In genomic region chr20:46562373-46563169, GRCh38 we compare ENCODE assay signal across 8 cellular contexts. TPM values are rescaled to one million over a fixed set of nuclear protein-coding genes. Genes with fewer than 3 reads are reported as not detected.
A peak's percentile ranks its signal among the peaks of the same experiment; 100 is the strongest.
DNase-seq lines count a peak whose midpoint lies in the region; ATAC-seq, FAIRE-seq and TF ChIP-seq lines count a peak whose summit lies in the region.

No MANE protein-coding gene starts in this region.

- TF ChIP-seq CTCF in heart left ventricle (IDR thresholded peaks at IDR 0.05): peak; percentile 85 to 97 (median 92)
- peak; percentile 75 to 91 (median 89) for TF ChIP-seq CTCF in pancreas (IDR thresholded peaks at IDR 0.05)
- TF ChIP-seq CTCF in transverse colon (IDR thresholded peaks at IDR 0.05): peak; percentile 83 to 91 (median 89)

- peak; percentile 52 for DNase-seq in GM12892 (ENCODE audit: insufficient read length)
- peak; percentile 45 for DNase-seq in LHCN-M2 (ENCODE audit: low read depth)
- DNase-seq in SK-N-MC (ENCODE audit: low read depth, low spot score): no peak
- peak; percentile 57 for DNase-seq in activated naive CD8-positive, alpha-beta T cell treated with anti-CD3 and anti-CD28 coated beads, Interleukin-2, amount 10 ng/mL, durations not matched to agents 7 days and 5 days
- DNase-seq in heart left ventricle: peak in 4 of 5 donors; percentile 48 to 77 (median 62)
- peak in 5 of 6 donors; percentile 52 to 73 (median 62) for DNase-seq in pancreas
- peak; percentile 73 for DNase-seq in transverse colon

- peak overlapping the region; percentile 29; the same call in 1 of the 2 replicates for H3K4me3 ChIP-seq in SK-N-MC
- peak overlapping the region in 11 of 12 donors; percentile 16 to 55 (median 41) for H3K4me3 ChIP-seq in heart left ventricle
- peak overlapping the region in 2 of 4 donors; percentile 15 to 19 for H3K4me3 ChIP-seq in pancreas
- peak overlapping the region in 2 of 4 donors; percentile 14 to 33 for H3K4me3 ChIP-seq in transverse colon

- intact Hi-C loops in heart left ventricle (cut with DNase I) (loop anchor here in 8 of 10 donors (2.0 to 5.0 kb wide), 3 partner anchors 118 to 126 kb away; partner anchors contain the start of gene TP53RK (in 1 of the 8)), pancreas (cut with DNase I) (no loop called here), transverse colon (cut with DNase I; ENCODE audit: low total_unique reads) (no loop called here)

- no peaks in the 10 kb centered on the region for H3K36me3 Mint-ChIP-seq in activated naive CD8-positive, alpha-beta T cell treated with anti-CD3 and anti-CD28 coated beads, Interleukin-2, amount 10 ng/mL, durations not matched to agents 7 days and 5 days

- no peaks in the 10 kb centered on the region for H3K9me3 Mint-ChIP-seq in activated naive CD8-positive, alpha-beta T cell treated with anti-CD3 and anti-CD28 coated beads, Interleukin-2, amount 10 ng/mL, durations not matched to agents 7 days and 5 days

- H3K27ac ChIP-seq in SK-N-MC: no peak overlapping the region
- peak overlapping the region in 8 of 12 donors; percentile 4 to 70 (median 50) for H3K27ac ChIP-seq in heart left ventricle
- H3K27ac ChIP-seq in pancreas: peak overlapping the region in 2 of 4 donors; percentile 15 to 28
- peak overlapping the region in 3 of 4 donors; percentile 37 to 64 (median 41) for H3K27ac ChIP-seq in transverse colon

- peak; percentile 57 for ATAC-seq in activated naive CD8-positive, alpha-beta T cell treated with anti-CD3 and anti-CD28 coated beads, Interleukin-2, amount 10 ng/mL, durations not matched to agents 7 days and 5 days (ENCODE audit: low read depth)
- ATAC-seq in heart left ventricle (peak; percentile 79 to 88 (median 84)), pancreas (peak; percentile 87 to 97 (median 94)), HG03045 (IDR thresholded peaks at IDR 0.05; ENCODE audit: unreplicated experiment) (no peak)

- WGBS in heart left ventricle, 4 donors: 11 to 14% (median 13%) methylated on average over 18 to 19 of the region's 19 CpGs
- WGBS in pancreas, 2 donors: 15 to 16% methylated on average over 19 of the region's 19 CpGs
- WGBS in transverse colon (ENCODE audit: low coverage in 1 of 2), 2 donors: 2 to 17% methylated on average over 9 to 19 of the region's 19 CpGs

- H3K4me3 Mint-ChIP-seq in activated naive CD8-positive, alpha-beta T cell treated with anti-CD3 and anti-CD28 coated beads, Interleukin-2, amount 10 ng/mL, durations not matched to agents 7 days and 5 days: no peak overlapping the region

- no peak overlapping the region for H3K27ac Mint-ChIP-seq in activated naive CD8-positive, alpha-beta T cell treated with anti-CD3 and anti-CD28 coated beads, Interleukin-2, amount 10 ng/mL, durations not matched to agents 7 days and 5 days

- FAIRE-seq in GM12892 (lab: Jason Lieb, UNC) (peak; percentile 81), pancreas (lab: Jason Lieb, UNC) (no peak)

- TF ChIP-seq EP300 in transverse colon (IDR thresholded peaks at IDR 0.05; ENCODE audit: low read depth): no peak

- H3K9me3 ChIP-seq in SK-N-MC (ENCODE audit: low read depth, low read length) (no peaks in the 10 kb centered on the region), heart left ventricle (no peaks in the 10 kb centered on the region), pancreas (no peaks in the 10 kb centered on the region), transverse colon (no peaks in the 10 kb centered on the region)

- peaks cover 23% of the 10 kb centered on the region for H3K4me1 Mint-ChIP-seq in activated naive CD8-positive, alpha-beta T cell treated with anti-CD3 and anti-CD28 coated beads, Interleukin-2, amount 10 ng/mL, durations not matched to agents 7 days and 5 days

- no peak overlapping the region for H3K9ac ChIP-seq in SK-N-MC (ENCODE audit: insufficient read length)

- H3K36me3 ChIP-seq in SK-N-MC (ENCODE audit: insufficient read depth, low read length) (no peaks in the 10 kb centered on the region), heart left ventricle (no peaks in the 10 kb centered on the region), pancreas (no peaks in the 10 kb centered on the region), transverse colon (no peaks in the 10 kb centered on the region)

- in situ Hi-C loops in transverse colon (cut with MboI; ENCODE audit: low pct_ligation_motif_present in 1 of 4, low pct_unique_long_range_greater_than_20kb in 1 of 4, low sequenced_read_pairs in 3 of 4): no loop called here

- POLR2A ChIA-PET in activated naive CD8-positive, alpha-beta T cell treated with anti-CD3 and anti-CD28 coated beads, Interleukin-2, amount 10 ng/mL, durations not matched to agents 7 days and 5 days (lab: Charles Lee): no interaction called here

- H3K4me1 ChIP-seq in heart left ventricle: peaks cover 0 to 20% (median 8%) of the 10 kb centered on the region in 12 donors
- no peaks in the 10 kb centered on the region for H3K4me1 ChIP-seq in pancreas
- peaks cover 0 to 10% (median 2%) of the 10 kb centered on the region in 4 donors for H3K4me1 ChIP-seq in transverse colon

- TF ChIP-seq POLR2A in GM12892 (IDR thresholded peaks at IDR 0.05; ENCODE audit: low read depth, low read length) (no peak), heart left ventricle (IDR thresholded peaks at IDR 0.05) (no peak), transverse colon (IDR thresholded peaks at IDR 0.05) (no peak)

- no peaks in the 10 kb centered on the region for H3K27me3 ChIP-seq in heart left ventricle
- H3K27me3 ChIP-seq in pancreas: no peaks in the 10 kb centered on the region
- peaks cover 3% of the 10 kb centered on the region for H3K27me3 ChIP-seq in transverse colon

- H3K27me3 Mint-ChIP-seq in activated naive CD8-positive, alpha-beta T cell treated with anti-CD3 and anti-CD28 coated beads, Interleukin-2, amount 10 ng/mL, durations not matched to agents 7 days and 5 days: peaks cover 14% of the 10 kb centered on the region

RNA-seq across cellular contexts. Expression of gene OCSTAMP, which starts 12.1 kb away (rescaled TPM):
- polyA plus RNA-seq in GM12892 (2012; ENCODE audit: missing spikeins): 1.3 TPM
- total RNA-seq in LHCN-M2 (2014; rRNA removed) (not detected in 2 replicates), heart left ventricle (not detected), pancreas (not detected), transverse colon (not detected)
- polyA plus RNA-seq in LHCN-M2 (2012): not detected
- total RNA-seq in activated naive CD8-positive, alpha-beta T cell treated with anti-CD3 and anti-CD28 coated beads, Interleukin-2, amount 10 ng/mL, durations not matched to agents 7 days and 5 days: not detected
- polyA plus RNA-seq in heart left ventricle (not detected), pancreas (not detected)

RNA-seq across cellular contexts. Expression of gene ZNF334, which starts 49.2 kb away (rescaled TPM):
- 1.5 TPM for polyA plus RNA-seq in GM12892 (2012; ENCODE audit: missing spikeins)
- total RNA-seq in LHCN-M2 (2014; rRNA removed) (0.11 TPM in 1 of 2 replicates, not detected in the other), heart left ventricle (1 to 10 TPM in 6 of 9 donors, under 1 TPM in 3; 0.31 to 2.5 (median 1.3) TPM), pancreas (1 to 10 TPM; 2.6 to 7.8 (median 3.9) TPM), transverse colon (1 to 10 TPM; 1.9 to 7.1 (median 4.7) TPM)
- polyA plus RNA-seq in LHCN-M2 (2012): 0.04 TPM
- 1 to 10 TPM; 1.9 to 2.1 TPM for total RNA-seq in activated naive CD8-positive, alpha-beta T cell treated with anti-CD3 and anti-CD28 coated beads, Interleukin-2, amount 10 ng/mL, durations not matched to agents 7 days and 5 days
- polyA plus RNA-seq in heart left ventricle (under 1 TPM; 0.78 to 0.95 TPM), pancreas (10 to 100 TPM in 1 of 2 donors, 1 to 10 TPM in 1; 7.0 to 11.6 TPM)

Comparison
In these comparisons a context has a peak if more than half of its experiments do, and no peak if none do; other contexts are left out.
1. intact Hi-C loops: an anchor here in heart left ventricle (2.0 to 5.0 kb wide); none called in pancreas and transverse colon.